Comparison of ENCODE assay signal across 8 cellular contexts in the genomic region with DNA sequence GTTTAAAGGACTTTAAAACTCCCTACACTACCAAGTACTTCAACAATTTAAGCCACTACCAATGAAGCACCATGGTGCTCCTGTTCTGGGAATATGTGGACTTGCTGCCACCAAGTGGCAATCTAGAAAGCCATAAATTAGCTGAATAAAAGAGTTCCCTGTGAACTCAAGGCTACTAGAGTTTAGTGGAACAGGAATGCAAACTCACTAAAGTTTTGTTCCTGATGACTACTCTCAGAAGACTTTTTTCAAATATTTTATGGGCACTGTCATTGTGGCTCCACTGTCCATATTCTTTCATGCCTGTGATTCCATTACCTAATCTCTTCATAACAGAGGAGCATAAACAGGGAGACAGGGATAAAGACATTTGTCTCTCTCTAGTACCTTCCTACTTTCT.
DNase-seq lines count a peak whose midpoint lies in the region; ATAC-seq and TF ChIP-seq lines count a peak whose summit lies in the region.

No MANE protein-coding gene starts in this region.

- H3K9me3 Mint-ChIP-seq in activated B cell treated with CpG ODN at 0.5 μM for 24 hours = no peaks in the 10 kb centered on the region

- no peak overlapping the region for H3K27ac Mint-ChIP-seq in activated B cell treated with CpG ODN at 0.5 μM for 24 hours

- TF ChIP-seq CTCF in BJ (IDR thresholded peaks at IDR 0.05; ENCODE audit: insufficient read depth, low read depth, low read length) (peak; percentile 56), activated B cell treated with CpG ODN at 0.5 μM for 24 hours (IDR thresholded peaks at IDR 0.05) (no peak)

- H3K36me3 Mint-ChIP-seq in activated B cell treated with CpG ODN at 0.5 μM for 24 hours (ENCODE audit: low read depth) = peaks cover 1% of the 10 kb centered on the region

- H3K4me3 Mint-ChIP-seq in activated B cell treated with CpG ODN at 0.5 μM for 24 hours = no peak overlapping the region

- CTCF ChIA-PET in BJ (lab: Yijun Ruan, JAX) = interaction anchor here (0.6 to 4.0 kb wide), 15 partner anchors 59 to 344 kb away, joined by 3 to 20 read pairs (median 5); no protein-coding TSS in a partner anchor
- CTCF ChIA-PET in activated B cell treated with CpG ODN at 0.5 μM for 24 hours (lab: Charles Lee) = interaction anchor here (0.7 to 7.1 kb wide), 6 partner anchors 27 to 446 kb away, joined by 3 to 76 read pairs (median 7); no protein-coding TSS in a partner anchor

- H3K27me3 ChIP-seq in BJ (ENCODE audit: control insufficient read depth, insufficient read depth, low read length) = no peaks in the 10 kb centered on the region

- intact Hi-C loops in activated B cell treated with CpG ODN at 0.5 μM for 24 hours (cut with micrococcal nuclease) = loop anchor here (1.0 to 5.0 kb wide), 5 partner anchors 179 to 446 kb away; no protein-coding TSS in a partner anchor

- DNase-seq in BJ (ENCODE audit: low read depth) (peak; percentile 93), GM19240 (ENCODE audit: insufficient read length, low spot score) (peak; percentile 3), NCI-H2227 (lab: John Stamatoyannopoulos, UW; ENCODE audit: unreplicated experiment) (peak; percentile 14), activated B cell treated with CpG ODN at 0.5 μM for 24 hours (no peak), foreskin melanocyte (peak; percentile 78), occipital lobe (lab: John Stamatoyannopoulos, UW) (peak; percentile 23)

- POLR2A ChIA-PET in BJ (lab: Charles Lee) (no interaction called here), activated B cell treated with CpG ODN at 0.5 μM for 24 hours (lab: Charles Lee) (interaction anchor here (0.7 kb wide), 1 partner anchor 167 kb away, joined by 3 read pairs; no protein-coding TSS in a partner anchor)

- no peaks in the 10 kb centered on the region for H3K27me3 Mint-ChIP-seq in activated B cell treated with CpG ODN at 0.5 μM for 24 hours

- peak; percentile 53 for ATAC-seq in activated B cell treated with CpG ODN at 0.5 μM for 24 hours (ENCODE audit: low read depth)
- ATAC-seq in HG03135 (IDR thresholded peaks at IDR 0.05; ENCODE audit: unreplicated experiment) = no peak
- no peak for ATAC-seq in GM21515 (IDR thresholded peaks at IDR 0.05; ENCODE audit: unreplicated experiment)

- H3K4me1 Mint-ChIP-seq in activated B cell treated with CpG ODN at 0.5 μM for 24 hours = peaks cover 30% of the 10 kb centered on the region

- 0 out of 2 replicates have a peak, but pooled peaks cover 1% of the 10 kb centered on the region for H3K36me3 ChIP-seq in BJ (ENCODE audit: control insufficient read depth, insufficient read depth, low read length)

- H3K4me3 ChIP-seq in BJ (ENCODE audit: low read depth, low read length) = no peak overlapping the region
